Comparison of ENCODE assay signal across 1 cellular context in the genomic region with DNA sequence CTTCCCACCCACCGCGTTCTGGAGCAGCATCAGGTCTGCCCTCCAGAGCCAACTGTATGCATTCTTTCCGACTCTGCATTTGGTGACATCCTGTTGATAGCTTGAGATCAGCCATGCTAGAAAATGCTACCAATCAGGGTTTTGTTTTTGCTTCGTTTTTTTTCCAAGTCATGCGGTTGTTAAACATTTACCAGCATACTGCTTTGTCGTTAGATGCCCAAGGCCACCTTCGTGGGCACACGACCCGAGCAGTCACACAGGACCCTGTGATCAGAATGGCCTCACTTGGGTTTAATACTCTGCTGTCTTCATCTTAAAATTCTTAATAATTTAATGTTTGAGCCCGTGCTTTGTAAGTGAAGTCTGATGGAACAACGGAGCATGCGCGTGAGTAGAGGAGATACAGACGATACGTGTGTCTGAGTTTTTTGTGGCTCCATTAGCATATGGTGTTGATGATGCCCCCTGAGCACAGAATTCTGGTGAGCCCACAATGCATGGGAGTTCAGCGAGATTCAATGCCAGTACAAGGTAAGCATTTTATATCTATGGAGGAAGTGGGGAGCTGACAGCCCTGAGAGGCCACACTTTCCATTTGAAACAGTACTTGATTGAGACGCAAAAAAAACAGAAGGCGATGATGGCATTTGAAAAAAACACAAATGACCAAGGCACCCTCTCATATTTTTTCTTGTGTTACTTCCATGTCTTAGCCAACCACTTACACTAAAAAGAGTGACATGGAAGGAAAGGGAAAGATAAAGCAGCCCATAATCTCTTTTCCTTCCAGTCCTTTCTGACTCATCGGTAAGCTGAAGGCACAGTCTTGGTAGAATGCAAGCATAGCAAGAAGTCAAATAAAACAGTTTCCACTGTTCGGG.
TF ChIP-seq lines count a peak whose summit lies in the region.

No MANE protein-coding gene starts in this region.

TF ChIP-seq in K562, 482 proteins besides CTCF, POLR2A, EP300 and RAD21 (continued from another document):
- TF ChIP-seq IRF1 (CRISPR knock-in tag; IDR thresholded peaks at IDR 0.05; ENCODE audit: borderline replicate concordance), result no peak
- TF ChIP-seq, protein P1, sequence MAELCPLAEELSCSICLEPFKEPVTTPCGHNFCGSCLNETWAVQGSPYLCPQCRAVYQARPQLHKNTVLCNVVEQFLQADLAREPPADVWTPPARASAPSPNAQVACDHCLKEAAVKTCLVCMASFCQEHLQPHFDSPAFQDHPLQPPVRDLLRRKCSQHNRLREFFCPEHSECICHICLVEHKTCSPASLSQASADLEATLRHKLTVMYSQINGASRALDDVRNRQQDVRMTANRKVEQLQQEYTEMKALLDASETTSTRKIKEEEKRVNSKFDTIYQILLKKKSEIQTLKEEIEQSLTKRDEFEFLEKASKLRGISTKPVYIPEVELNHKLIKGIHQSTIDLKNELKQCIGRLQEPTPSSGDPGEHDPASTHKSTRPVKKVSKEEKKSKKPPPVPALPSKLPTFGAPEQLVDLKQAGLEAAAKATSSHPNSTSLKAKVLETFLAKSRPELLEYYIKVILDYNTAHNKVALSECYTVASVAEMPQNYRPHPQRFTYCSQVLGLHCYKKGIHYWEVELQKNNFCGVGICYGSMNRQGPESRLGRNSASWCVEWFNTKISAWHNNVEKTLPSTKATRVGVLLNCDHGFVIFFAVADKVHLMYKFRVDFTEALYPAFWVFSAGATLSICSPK (IDR thresholded peaks at IDR 0.05; ENCODE audit: borderline replicate concordance), result no peak
- TF ChIP-seq, protein P2, sequence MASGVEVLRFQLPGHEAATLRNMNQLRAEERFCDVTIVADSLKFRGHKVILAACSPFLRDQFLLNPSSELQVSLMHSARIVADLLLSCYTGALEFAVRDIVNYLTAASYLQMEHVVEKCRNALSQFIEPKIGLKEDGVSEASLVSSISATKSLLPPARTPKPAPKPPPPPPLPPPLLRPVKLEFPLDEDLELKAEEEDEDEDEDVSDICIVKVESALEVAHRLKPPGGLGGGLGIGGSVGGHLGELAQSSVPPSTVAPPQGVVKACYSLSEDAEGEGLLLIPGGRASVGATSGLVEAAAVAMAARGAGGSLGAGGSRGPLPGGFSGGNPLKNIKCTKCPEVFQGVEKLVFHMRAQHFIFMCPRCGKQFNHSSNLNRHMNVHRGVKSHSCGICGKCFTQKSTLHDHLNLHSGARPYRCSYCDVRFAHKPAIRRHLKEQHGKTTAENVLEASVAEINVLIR (CRISPR knock-in tag; IDR thresholded peaks at IDR 0.05), result no peak
- no peak for TF ChIP-seq KLF10 (CRISPR knock-in tag; IDR thresholded peaks at IDR 0.05)
- no peak for TF ChIP-seq ZNF76 (CRISPR knock-in tag; IDR thresholded peaks at IDR 0.05; ENCODE audit: borderline replicate concordance)
- no peak for TF ChIP-seq ZNF57 (CRISPR knock-in tag; IDR thresholded peaks at IDR 0.05)
- TF ChIP-seq EHMT2 (IDR thresholded peaks at IDR 0.05), result no peak
- TF ChIP-seq FUS (optimal IDR thresholded peaks at IDR 0.05; ENCODE audit: low read depth, low read length), result no peak
- TF ChIP-seq SMARCE1 (IDR thresholded peaks at IDR 0.05), result peak; percentile 68
- TF ChIP-seq E2F3 (CRISPR knock-in tag; IDR thresholded peaks at IDR 0.05), result no peak
- TF ChIP-seq DIDO1 (tag; IDR thresholded peaks at IDR 0.05; ENCODE audit: low read depth), result no peak
- no peak for TF ChIP-seq KLF13 (tag; IDR thresholded peaks at IDR 0.05; ENCODE audit: borderline replicate concordance, low read depth)
- 0 out of 2 replicates have a peak, but pooled peaks have one; percentile 6 for TF ChIP-seq JUN (IDR thresholded peaks at IDR 0.05; ENCODE audit: borderline replicate concordance, low read depth, low read length)
- no peak for TF ChIP-seq JUN (CRISPR knock-in tag; IDR thresholded peaks at IDR 0.05; ENCODE audit: borderline replicate concordance)
- TF ChIP-seq NR2C2 (CRISPR knock-in tag; IDR thresholded peaks at IDR 0.05), result no peak
- no peak for TF ChIP-seq NR2C2 (tag; IDR thresholded peaks at IDR 0.05)
- 0 out of 4 replicates have a peak, but pooled peaks of 1 of the 2 experiments have one; percentile 34 for TF ChIP-seq ETV6 (IDR thresholded peaks at IDR 0.05; ENCODE audit: borderline replicate concordance in 1 of 2, low read depth in 2 of 2, low read length in 1 of 2)
- no peak for TF ChIP-seq ETV6 (CRISPR knock-in tag; IDR thresholded peaks at IDR 0.05; ENCODE audit: borderline replicate concordance)
- TF ChIP-seq RBM17 (IDR thresholded peaks at IDR 0.05; ENCODE audit: borderline replicate concordance, low read depth, low read length), result no peak
- TF ChIP-seq TCF3 (CRISPR knock-in tag; IDR thresholded peaks at IDR 0.05), result 0 out of 2 replicates have a peak, but pooled peaks have one; percentile 11
TF ChIP-seq in K562: peak in this region for 15.
